Comparison of ENCODE assay signal across 1 cellular context in genomic region chr2:169015943-169016342, GRCh38.
TF ChIP-seq lines count a peak whose summit lies in the region.

No MANE protein-coding gene starts in this region.

TF ChIP-seq in K562, 482 proteins besides CTCF, POLR2A, EP300 and RAD21 (continued from another document and continues in another):
- no peak for TF ChIP-seq PATZ1 (CRISPR knock-in tag; IDR thresholded peaks at IDR 0.05; ENCODE audit: borderline replicate concordance)
- no peak for TF ChIP-seq ZNF699 (CRISPR knock-in tag; IDR thresholded peaks at IDR 0.05; ENCODE audit: insufficient replicate concordance)
- TF ChIP-seq ZNF785 (CRISPR knock-in tag; IDR thresholded peaks at IDR 0.05), result no peak
- no peak for TF ChIP-seq RBM17 (IDR thresholded peaks at IDR 0.05; ENCODE audit: borderline replicate concordance, low read depth, low read length)
- no peak for TF ChIP-seq MBD2 (IDR thresholded peaks at IDR 0.05; ENCODE audit: borderline replicate concordance, low read depth)
- TF ChIP-seq CXXC5 (CRISPR knock-in tag; IDR thresholded peaks at IDR 0.05), result 0 out of 2 replicates have a peak, but pooled peaks have one; percentile 3
- TF ChIP-seq DACH1 (IDR thresholded peaks at IDR 0.05; ENCODE audit: partially characterized antibody), result no peak
- TF ChIP-seq ZNF274 (IDR thresholded peaks at IDR 0.05; ENCODE audit: borderline replicate concordance, low read depth, low read length), result no peak
- no peak for TF ChIP-seq HOXB6 (CRISPR knock-in tag; IDR thresholded peaks at IDR 0.05; ENCODE audit: borderline replicate concordance)
- TF ChIP-seq EWSR1 (IDR thresholded peaks at IDR 0.05; ENCODE audit: borderline replicate concordance, low read depth, partially characterized antibody), result no peak
- no peak for TF ChIP-seq EZH2 (IDR thresholded peaks at IDR 0.05; ENCODE audit: borderline replicate concordance, low read depth, low read length)
- TF ChIP-seq PRDM10 (IDR thresholded peaks at IDR 0.05; ENCODE audit: partially characterized antibody), result no peak
- no peak for TF ChIP-seq HSF4 (CRISPR knock-in tag; IDR thresholded peaks at IDR 0.05; ENCODE audit: borderline replicate concordance)
- no peak for TF ChIP-seq ZNF347 (CRISPR knock-in tag; IDR thresholded peaks at IDR 0.05; ENCODE audit: low read depth)
- no peak for TF ChIP-seq SMAD4 (CRISPR knock-in tag; conservative IDR thresholded peaks at IDR 0.05)
- TF ChIP-seq ZNF165 (CRISPR knock-in tag; IDR thresholded peaks at IDR 0.05; ENCODE audit: borderline replicate concordance), result no peak
- no peak for TF ChIP-seq CREB5 (CRISPR knock-in tag; IDR thresholded peaks at IDR 0.05)
- no peak for TF ChIP-seq SNAPC5 (CRISPR knock-in tag; IDR thresholded peaks at IDR 0.05)
- TF ChIP-seq MAFG (tag; conservative IDR thresholded peaks at IDR 0.05), result no peak
- TF ChIP-seq ZNF431 (CRISPR knock-in tag; IDR thresholded peaks at IDR 0.05), result no peak
- no peak for TF ChIP-seq RFX5 (IDR thresholded peaks at IDR 0.05; ENCODE audit: low read depth, low read length)
- peak; percentile 44 for TF ChIP-seq DPF2 (IDR thresholded peaks at IDR 0.05)
- no peak for TF ChIP-seq U2AF1 (optimal IDR thresholded peaks at IDR 0.05; ENCODE audit: low read depth, low read length)
- TF ChIP-seq NR2C2 (CRISPR knock-in tag; IDR thresholded peaks at IDR 0.05), result no peak
- TF ChIP-seq NR2C2 (tag; IDR thresholded peaks at IDR 0.05), result no peak
- TF ChIP-seq CC2D1A (IDR thresholded peaks at IDR 0.05), result peak; percentile 53
- no peak for TF ChIP-seq NFRKB (IDR thresholded peaks at IDR 0.05; ENCODE audit: low read depth)
- TF ChIP-seq ARID4B (CRISPR knock-in tag; IDR thresholded peaks at IDR 0.05), result no peak
- TF ChIP-seq, protein P1, sequence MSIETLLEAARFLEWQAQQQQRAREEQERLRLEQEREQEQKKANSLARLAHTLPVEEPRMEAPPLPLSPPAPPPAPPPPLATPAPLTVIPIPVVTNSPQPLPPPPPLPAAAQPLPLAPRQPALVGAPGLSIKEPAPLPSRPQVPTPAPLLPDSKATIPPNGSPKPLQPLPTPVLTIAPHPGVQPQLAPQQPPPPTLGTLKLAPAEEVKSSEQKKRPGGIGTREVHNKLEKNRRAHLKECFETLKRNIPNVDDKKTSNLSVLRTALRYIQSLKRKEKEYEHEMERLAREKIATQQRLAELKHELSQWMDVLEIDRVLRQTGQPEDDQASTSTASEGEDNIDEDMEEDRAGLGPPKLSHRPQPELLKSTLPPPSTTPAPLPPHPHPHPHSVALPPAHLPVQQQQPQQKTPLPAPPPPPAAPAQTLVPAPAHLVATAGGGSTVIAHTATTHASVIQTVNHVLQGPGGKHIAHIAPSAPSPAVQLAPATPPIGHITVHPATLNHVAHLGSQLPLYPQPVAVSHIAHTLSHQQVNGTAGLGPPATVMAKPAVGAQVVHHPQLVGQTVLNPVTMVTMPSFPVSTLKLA (conservative IDR thresholded peaks at IDR 0.05), result no peak
- no peak for TF ChIP-seq BCOR (IDR thresholded peaks at IDR 0.05)
- TF ChIP-seq ZNF766 (CRISPR knock-in tag; conservative IDR thresholded peaks at IDR 0.05), result no peak
- no peak for TF ChIP-seq ZNF324 (CRISPR knock-in tag; IDR thresholded peaks at IDR 0.05)
- peak; percentile 47; the same call in 1 of the 2 replicates for TF ChIP-seq ZNF24 (IDR thresholded peaks at IDR 0.05)
- TF ChIP-seq, protein P2, sequence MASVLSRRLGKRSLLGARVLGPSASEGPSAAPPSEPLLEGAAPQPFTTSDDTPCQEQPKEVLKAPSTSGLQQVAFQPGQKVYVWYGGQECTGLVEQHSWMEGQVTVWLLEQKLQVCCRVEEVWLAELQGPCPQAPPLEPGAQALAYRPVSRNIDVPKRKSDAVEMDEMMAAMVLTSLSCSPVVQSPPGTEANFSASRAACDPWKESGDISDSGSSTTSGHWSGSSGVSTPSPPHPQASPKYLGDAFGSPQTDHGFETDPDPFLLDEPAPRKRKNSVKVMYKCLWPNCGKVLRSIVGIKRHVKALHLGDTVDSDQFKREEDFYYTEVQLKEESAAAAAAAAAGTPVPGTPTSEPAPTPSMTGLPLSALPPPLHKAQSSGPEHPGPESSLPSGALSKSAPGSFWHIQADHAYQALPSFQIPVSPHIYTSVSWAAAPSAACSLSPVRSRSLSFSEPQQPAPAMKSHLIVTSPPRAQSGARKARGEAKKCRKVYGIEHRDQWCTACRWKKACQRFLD (CRISPR knock-in tag; IDR thresholded peaks at IDR 0.05), result no peak
- TF ChIP-seq, protein P3, sequence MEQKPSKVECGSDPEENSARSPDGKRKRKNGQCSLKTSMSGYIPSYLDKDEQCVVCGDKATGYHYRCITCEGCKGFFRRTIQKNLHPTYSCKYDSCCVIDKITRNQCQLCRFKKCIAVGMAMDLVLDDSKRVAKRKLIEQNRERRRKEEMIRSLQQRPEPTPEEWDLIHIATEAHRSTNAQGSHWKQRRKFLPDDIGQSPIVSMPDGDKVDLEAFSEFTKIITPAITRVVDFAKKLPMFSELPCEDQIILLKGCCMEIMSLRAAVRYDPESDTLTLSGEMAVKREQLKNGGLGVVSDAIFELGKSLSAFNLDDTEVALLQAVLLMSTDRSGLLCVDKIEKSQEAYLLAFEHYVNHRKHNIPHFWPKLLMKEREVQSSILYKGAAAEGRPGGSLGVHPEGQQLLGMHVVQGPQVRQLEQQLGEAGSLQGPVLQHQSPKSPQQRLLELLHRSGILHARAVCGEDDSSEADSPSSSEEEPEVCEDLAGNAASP (IDR thresholded peaks at IDR 0.05), result no peak
- no peak for TF ChIP-seq SUPT5H (IDR thresholded peaks at IDR 0.05)
- no peak for TF ChIP-seq MTF1 (CRISPR knock-in tag; IDR thresholded peaks at IDR 0.05; ENCODE audit: borderline replicate concordance)
- no peak for TF ChIP-seq PHTF2 (CRISPR knock-in tag; IDR thresholded peaks at IDR 0.05)
- TF ChIP-seq TAF9B (IDR thresholded peaks at IDR 0.05; ENCODE audit: partially characterized antibody), result no peak
- TF ChIP-seq TCF7 (IDR thresholded peaks at IDR 0.05; ENCODE audit: borderline replicate concordance), result no peak
- peak; percentile 43 for TF ChIP-seq CBFA2T3 (IDR thresholded peaks at IDR 0.05)
- TF ChIP-seq ZBTB8A (IDR thresholded peaks at IDR 0.05; ENCODE audit: partially characterized antibody), result no peak
- TF ChIP-seq ZBTB49 (CRISPR knock-in tag; IDR thresholded peaks at IDR 0.05; ENCODE audit: borderline replicate concordance), result no peak
- TF ChIP-seq BHLHE40 (IDR thresholded peaks at IDR 0.05; ENCODE audit: low read length), result no peak
- TF ChIP-seq TEAD4 (IDR thresholded peaks at IDR 0.05; ENCODE audit: low read length), result peak; percentile 23; the same call in 1 of the 2 replicates
- no peak for TF ChIP-seq TEAD4 (CRISPR knock-in tag; IDR thresholded peaks at IDR 0.05; ENCODE audit: borderline replicate concordance)
- TF ChIP-seq ETS1 (conservative IDR thresholded peaks at IDR 0.05; ENCODE audit: control insufficient read depth, low read depth, low read length), result no peak
- no peak for TF ChIP-seq ZNF384 (IDR thresholded peaks at IDR 0.05; ENCODE audit: low read depth, low read length)
